Comparison of ENCODE assay signal across 15 cellular contexts in the genomic region with DNA sequence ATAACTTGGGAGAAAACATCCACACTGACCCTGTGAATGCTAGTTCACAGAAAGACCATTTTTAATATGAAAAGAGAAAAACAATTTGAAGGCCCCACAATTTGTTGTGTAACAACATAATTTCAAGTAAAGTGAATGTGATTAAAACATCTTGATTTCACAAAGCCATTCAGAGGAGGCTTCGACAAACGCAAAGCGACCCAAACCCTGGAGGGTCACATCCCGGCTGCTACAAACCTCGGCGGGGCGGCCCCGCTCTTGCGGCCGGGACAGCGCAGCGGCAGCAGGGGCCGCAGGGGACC.
A peak's percentile ranks its signal among the peaks of the same experiment; 100 is the strongest.
DNase-seq lines count a peak whose midpoint lies in the region; ATAC-seq, FAIRE-seq and TF ChIP-seq lines count a peak whose summit lies in the region.
"Had no signal": no experiment of that assay in that cellular context is flagged by ENCODE, and none has a peak within 500 bp of the region (broad histone marks: within the 10 kb centered on the region; RNA-seq: fewer than 3 reads in every experiment).

No MANE protein-coding gene starts in this region.

- peak overlapping the region; percentile 30 for H3K4me3 Mint-ChIP-seq in stimulated activated naive CD8-positive, alpha-beta T cell treated with anti-CD3 and anti-CD28 coated beads, Interleukin-15, Interleukin-2, amounts not matched to agents 100 ng/mL and 50 ng/mL, for 24 hours
- peak overlapping the region; percentile 79 for H3K4me3 Mint-ChIP-seq in nephron progenitor cell

- peaks cover 27% of the 10 kb centered on the region for H3K36me3 Mint-ChIP-seq in stimulated activated naive CD8-positive, alpha-beta T cell treated with anti-CD3 and anti-CD28 coated beads, Interleukin-15, Interleukin-2, amounts not matched to agents 100 ng/mL and 50 ng/mL, for 24 hours (ENCODE audit: low read depth)
- no peaks in the 10 kb centered on the region for H3K36me3 Mint-ChIP-seq in nephron progenitor cell (ENCODE audit: low read depth)

- H3K4me1 Mint-ChIP-seq in stimulated activated naive CD8-positive, alpha-beta T cell treated with anti-CD3 and anti-CD28 coated beads, Interleukin-15, Interleukin-2, amounts not matched to agents 100 ng/mL and 50 ng/mL, for 24 hours (ENCODE audit: low read depth) = peaks cover 15% of the 10 kb centered on the region
- H3K4me1 Mint-ChIP-seq in nephron progenitor cell = peaks cover 73% of the 10 kb centered on the region

- ATAC-seq in stimulated activated naive CD8-positive, alpha-beta T cell treated with anti-CD3 and anti-CD28 coated beads, Interleukin-15, Interleukin-2, amounts not matched to agents 100 U/mL and 50 U/mL, for 24 hours = no peak
- no peak for ATAC-seq in GM18519 (IDR thresholded peaks at IDR 0.05; ENCODE audit: low FRiP score, unreplicated experiment)
- ATAC-seq in HG02852 (IDR thresholded peaks at IDR 0.05; ENCODE audit: unreplicated experiment) = no peak

- FAIRE-seq in RCC 7860 (lab: Jason Lieb, UNC) = no peak

- peaks cover 65% of the 10 kb centered on the region for H3K27me3 Mint-ChIP-seq in stimulated activated naive CD8-positive, alpha-beta T cell treated with anti-CD3 and anti-CD28 coated beads, Interleukin-15, Interleukin-2, amounts not matched to agents 100 ng/mL and 50 ng/mL, for 24 hours
- peaks cover 32% of the 10 kb centered on the region for H3K27me3 Mint-ChIP-seq in nephron progenitor cell (ENCODE audit: low read depth, poor library complexity)

- H3K27ac ChIP-seq in coronary artery = peak overlapping the region; percentile 85 to 86
- H3K27ac ChIP-seq: BLaER1, spleen had no signal

- H3K9me3 Mint-ChIP-seq in stimulated activated naive CD8-positive, alpha-beta T cell treated with anti-CD3 and anti-CD28 coated beads, Interleukin-15, Interleukin-2, amounts not matched to agents 100 ng/mL and 50 ng/mL, for 24 hours = no peaks in the 10 kb centered on the region
- no peaks in the 10 kb centered on the region for H3K9me3 Mint-ChIP-seq in nephron progenitor cell

- peak overlapping the region; percentile 86 for H3K4me3 ChIP-seq in coronary artery
- H3K4me3 ChIP-seq: BLaER1 had no signal

- no peak overlapping the region for H3K27ac Mint-ChIP-seq in stimulated activated naive CD8-positive, alpha-beta T cell treated with anti-CD3 and anti-CD28 coated beads, Interleukin-15, Interleukin-2, amounts not matched to agents 100 ng/mL and 50 ng/mL, for 24 hours
- peak overlapping the region; percentile 38 for H3K27ac Mint-ChIP-seq in nephron progenitor cell
- H3K27ac Mint-ChIP-seq: naive thymus-derived CD4-positive, alpha-beta T cell had no signal

- TF ChIP-seq CTCF in coronary artery (IDR thresholded peaks at IDR 0.05) = no peak
- no peak for TF ChIP-seq CTCF in nephron progenitor cell (IDR thresholded peaks at IDR 0.05)

- no peak for DNase-seq in stimulated activated naive CD8-positive, alpha-beta T cell treated with anti-CD3 and anti-CD28 coated beads, Interleukin-15, Interleukin-2, amounts not matched to agents 100 U/mL and 50 U/mL, for 24 hours
- no peak for DNase-seq in coronary artery (ENCODE audit: low spot score)
- DNase-seq in nephron progenitor cell = no peak
- no peak for DNase-seq in RCC 7860 (ENCODE audit: low spot score)
- no peak for DNase-seq in stimulated activated CD4-positive, alpha-beta T cell treated with anti-CD3 and anti-CD28 coated beads, Interleukin-2, amount 100 ng/mL, for 24 hours
- DNase-seq: activated gamma-delta T cell; GF-D8; Kasumi-1; naive thymus-derived CD4-positive, alpha-beta T cell; NCI-H2081 treated with DMSO at 0.1 percent for 48 hours; spleen had no signal
